27 cellular contexts compared by ENCODE assay signal in the genomic region with DNA sequence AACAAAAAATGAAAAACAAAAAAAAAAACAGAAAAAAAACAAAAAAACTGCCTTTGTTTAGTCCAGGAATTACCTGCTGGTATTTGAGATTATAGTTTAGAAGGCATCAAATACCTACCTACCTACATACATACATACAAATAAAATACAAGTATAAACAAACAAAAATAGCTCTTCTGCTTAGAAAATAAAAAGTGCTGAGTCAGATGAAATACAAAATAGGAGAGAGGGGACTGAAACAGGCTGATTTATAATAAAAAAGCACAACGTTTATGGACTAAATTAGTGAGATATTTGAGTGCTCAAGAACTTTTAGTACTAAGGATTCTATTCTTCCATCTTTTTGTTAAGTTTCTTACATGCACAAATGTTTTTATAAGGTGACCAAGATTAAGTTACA.
A peak's percentile ranks its signal among the peaks of the same experiment; 100 is the strongest.
DNase-seq lines count a peak whose midpoint lies in the region; ATAC-seq, FAIRE-seq and TF ChIP-seq lines count a peak whose summit lies in the region.
"Had no signal": no experiment of that assay in that cellular context is flagged by ENCODE, and none has a peak within 500 bp of the region (broad histone marks: within the 10 kb centered on the region; RNA-seq: fewer than 3 reads in every experiment).

No MANE protein-coding gene starts in this region.

- no peaks in the 10 kb centered on the region for H3K79me1 ChIP-seq in IMR-90 (ENCODE audit: low read depth in 1 of 2, low read length in 2 of 2)

- no peak overlapping the region for H4K91ac ChIP-seq in IMR-90 (ENCODE audit: insufficient read depth, low read depth, low read length)

- no peak overlapping the region for H2AK5ac ChIP-seq in IMR-90 (ENCODE audit: low read depth, low read length)

- H2BK5ac ChIP-seq in IMR-90 (ENCODE audit: low read depth, low read length, poor library complexity, severe bottlenecking) = no peak overlapping the region

- no peak for ATAC-seq in A549
- ATAC-seq in IMR-90 (ENCODE audit: low read depth) = no peak
- ATAC-seq in K562 = no peak
- ATAC-seq: CD8-positive, alpha-beta T cell; GM12878 had no signal

- no peak overlapping the region for H3K9ac ChIP-seq in IMR-90 (ENCODE audit: low read depth, low read length)
- no peak overlapping the region for H3K9ac ChIP-seq in K562 (ENCODE audit: insufficient read depth in 1 of 2, low read depth in 2 of 2, low read length in 2 of 2)
- H3K9ac ChIP-seq: BLaER1 treated with 17β-estradiol and CSF1 and Interleukin-3, amounts not matched to agents 10 nM and 100 nM had no signal

- no peaks in the 10 kb centered on the region for H3K79me2 ChIP-seq in K562 (ENCODE audit: control insufficient read depth, insufficient read depth, low read length)

- H3K14ac ChIP-seq in IMR-90 (replicated peaks; ENCODE audit: low read depth, low read length) = no peak overlapping the region

- H3K4ac ChIP-seq in IMR-90 (ENCODE audit: low read depth, low read length) = no peak overlapping the region

- no peak for FAIRE-seq in A549 (lab: Jason Lieb, UNC)
- peak; percentile 44 for FAIRE-seq in D721Med (lab: Jason Lieb, UNC)
- no peak for FAIRE-seq in K562 (lab: Jason Lieb, UNC)
- FAIRE-seq: A204.1, GM12878, GM12892, GM18507 had no signal

- H3K36me3 ChIP-seq in IMR-90 (ENCODE audit: control insufficient read depth, insufficient read depth, low read length) = no peaks in the 10 kb centered on the region
- H3K36me3 ChIP-seq in K562 (ENCODE audit: control insufficient read depth, insufficient read depth, low read length) = no peaks in the 10 kb centered on the region
- H3K36me3 ChIP-seq: BLaER1 treated with 17β-estradiol and CSF1 and Interleukin-3, amounts not matched to agents 10 nM and 100 nM had no signal

- H3K27me3 ChIP-seq in IMR-90 (ENCODE audit: control insufficient read depth, insufficient read depth, low read length) (no peaks in the 10 kb centered on the region), K562 (ENCODE audit: control insufficient read depth in 2 of 2, insufficient read depth in 2 of 2, low read length in 2 of 2) (no peaks in the 10 kb centered on the region)
- H3K27me3 ChIP-seq: BLaER1 treated with 17β-estradiol and CSF1 and Interleukin-3, amounts not matched to agents 10 nM and 100 nM had no signal

- TF ChIP-seq EP300 in A549 (IDR thresholded peaks at IDR 0.05) (no peak), K562 (IDR thresholded peaks at IDR 0.05; ENCODE audit: low read length) (no peak)

- no peak overlapping the region for H2AK9ac ChIP-seq in IMR-90 (replicated peaks; ENCODE audit: low read depth, low read length, poor library complexity)

- WGBS in A549 (ENCODE audit: missing lambda C conversion rate) = 0% methylated on average over 1 of the region's 1 CpG
- WGBS in IMR-90 (ENCODE audit: extremely low coverage in 2 of 2, insufficient read length in 1 of 2), 2 experiments = no CpG with 5 or more reads among the region's 1 CpG
- WGBS in K562 (ENCODE audit: insufficient coverage, low coverage, missing lambda C conversion rate) = 0% methylated on average over 1 of the region's 1 CpG

- intact Hi-C loops in IMR-90 (cut with micrococcal nuclease) (no loop called here), K562 (cut with micrococcal nuclease) (no loop called here)

- H2AFZ ChIP-seq in IMR-90 (replicated peaks; ENCODE audit: low read length, poor library complexity) (no peak overlapping the region), K562 (ENCODE audit: low read depth, low read length) (no peak overlapping the region)

- TF ChIP-seq CTCF in A549 (IDR thresholded peaks at IDR 0.05) (no peak), D721Med (IDR thresholded peaks at IDR 0.05; ENCODE audit: insufficient read depth, missing control alignments) (no peak), IMR-90 (conservative IDR thresholded peaks at IDR 0.05; ENCODE audit: low read depth, low read length) (no peak), K562 (IDR thresholded peaks at IDR 0.05 in 2 of 3, conservative IDR thresholded peaks at IDR 0.05 in 1 of 3; ENCODE audit: insufficient read depth in 2 of 3, low read depth in 1 of 3, low read length in 3 of 3) (no peak)

- in situ Hi-C loops in IMR-90 (cut with MboI; ENCODE audit: low sequenced_read_pairs) (no loop called here), K562 (cut with MboI) (no loop called here)

- DNase-seq in A549 (ENCODE audit: low read depth in 1 of 2, low spot score in 1 of 2) (no peak), D721Med (ENCODE audit: insufficient read length, low spot score) (no peak), IMR-90 (no peak), K562 (ENCODE audit: extremely low read depth in 1 of 4, low spot score in 3 of 4) (no peak), NCI-H446 (lab: John Stamatoyannopoulos, UW) (no peak), HuH-7 (ENCODE audit: low spot score) (no peak), NCI-H1105 treated with DMSO at 0.1 percent for 48 hours (lab: John Stamatoyannopoulos, UW) (no peak)
- no peak for DNase-seq in activated CD4-positive, alpha-beta T cell treated with anti-CD3 and anti-CD28 coated beads for 4 hours
- DNase-seq: 8988T; AML-193; Caco-2; Calu3; CD4-positive, alpha-beta T cell; CD8-positive, alpha-beta T cell; DMS 273 treated with DMSO at 0.1 percent for 48 hours; DMS153; DMS53; DMS79; DND-41; EL; GDM1 had no signal

- H2BK120ac ChIP-seq in IMR-90 (ENCODE audit: low read depth, low read length) = no peak overlapping the region

- no peak for TF ChIP-seq POLR2A in A549 (IDR thresholded peaks at IDR 0.05; ENCODE audit: low read length)
- TF ChIP-seq POLR2A in IMR-90 (IDR thresholded peaks at IDR 0.05; ENCODE audit: low read depth, low read length) = no peak
- TF ChIP-seq POLR2A in K562 (conservative IDR thresholded peaks at IDR 0.05) = no peak

- dilution Hi-C loops in IMR-90 (cut with HindIII; ENCODE audit: low sequenced_read_pairs, unreplicated experiment) = no loop called here

- H3K56ac ChIP-seq in IMR-90 (ENCODE audit: extremely low read depth, insufficient read depth, low read length) = no peak overlapping the region

- POLR2A ChIA-PET in A549 (lab: Yijun Ruan, JAX) = no interaction called here
- POLR2A ChIA-PET in IMR-90 (lab: Charles Lee; ENCODE audit: unreplicated experiment) = no interaction called here
- POLR2A ChIA-PET in K562 (lab: Yijun Ruan, JAX) = no interaction called here

- no peaks in the 10 kb centered on the region for H3K9me1 ChIP-seq in IMR-90 (ENCODE audit: insufficient read depth, low read length)
- no peaks in the 10 kb centered on the region for H3K9me1 ChIP-seq in K562 (ENCODE audit: control insufficient read depth, insufficient read depth, low read length)

- no peak overlapping the region for H3K4me2 ChIP-seq in A549
- H3K4me2 ChIP-seq in IMR-90 (ENCODE audit: low read depth, low read length) = no peak overlapping the region
- H3K4me2 ChIP-seq in K562 (ENCODE audit: insufficient read depth, low read length) = no peak overlapping the region
- H3K4me2 ChIP-seq: BLaER1 treated with 17β-estradiol and CSF1 and Interleukin-3, amounts not matched to agents 10 nM and 100 nM had no signal

- BruUV-seq in IMR-90 (replicated peaks; lab: Mats Ljungman, UMichigan) = no TSS peak
- BruUV-seq in K562 (replicated peaks; lab: Mats Ljungman, UMichigan) = no TSS peak

- no peak overlapping the region for H2BK20ac ChIP-seq in IMR-90 (ENCODE audit: low read depth, low read length)

- H4K8ac ChIP-seq in IMR-90 (ENCODE audit: low read depth in 2 of 2, low read length in 2 of 2) = no peak overlapping the region

- no peak overlapping the region for H3K4me3 ChIP-seq in A549
- no peak overlapping the region for H3K4me3 ChIP-seq in IMR-90 (ENCODE audit: insufficient read depth, low read depth, low read length)
- no peak overlapping the region for H3K4me3 ChIP-seq in K562
- H3K4me3 ChIP-seq: BLaER1 treated with 17β-estradiol and CSF1 and Interleukin-3, amounts not matched to agents 10 nM and 100 nM; GM12878 had no signal

- H4K20me1 ChIP-seq in IMR-90 (ENCODE audit: insufficient read depth, low read length) = no peaks in the 10 kb centered on the region
- H4K20me1 ChIP-seq in K562 (replicated peaks; ENCODE audit: control insufficient read depth, insufficient read depth, low read length) = no peaks in the 10 kb centered on the region
- H4K20me1 ChIP-seq: BLaER1 treated with 17β-estradiol and CSF1 and Interleukin-3, amounts not matched to agents 10 nM and 100 nM had no signal

- H4K5ac ChIP-seq in IMR-90 (ENCODE audit: low read depth, low read length) = no peak overlapping the region

- CTCF ChIA-PET in A549 (lab: Yijun Ruan, JAX) = interaction anchor here (0.6 kb wide), 1 partner anchor 816 kb away, joined by 3 read pairs; no protein-coding TSS in a partner anchor
- CTCF ChIA-PET in IMR-90 (lab: Yijun Ruan, JAX) = no interaction called here
- CTCF ChIA-PET in K562 (lab: Yijun Ruan, JAX; ENCODE audit: low intra/inter-chr PET ratio) = no interaction called here

- H3K9me3 ChIP-seq in A549 = no peaks in the 10 kb centered on the region; the same call in 2 of the 3 replicates
- peaks cover 2% of the 10 kb centered on the region; the same call in 1 of the 2 replicates for H3K9me3 ChIP-seq in IMR-90 (ENCODE audit: control insufficient read depth, insufficient read depth, low read length)
- H3K9me3 ChIP-seq in K562 (replicated peaks; ENCODE audit: control insufficient read depth, insufficient read depth, low read depth, low read length) = no peaks in the 10 kb centered on the region; the same call in none of the 2 replicates
- H3K9me3 ChIP-seq: Caco-2 had no signal

- H3K27ac ChIP-seq in A549 (no peak overlapping the region), IMR-90 (ENCODE audit: insufficient read depth, low read length) (no peak overlapping the region), K562 (ENCODE audit: extremely low read depth, low read depth, low read length) (no peak overlapping the region)
- H3K27ac ChIP-seq: BLaER1 treated with 17β-estradiol and CSF1 and Interleukin-3, amounts not matched to agents 10 nM and 100 nM; C4-2B had no signal

- TF ChIP-seq RAD21 in A549 (conservative IDR thresholded peaks at IDR 0.05 in 1 of 2, IDR thresholded peaks at IDR 0.05 in 1 of 2) (no peak), IMR-90 (IDR thresholded peaks at IDR 0.05; ENCODE audit: low read length) (no peak), K562 (CRISPR knock-in tag; conservative IDR thresholded peaks at IDR 0.05 in 1 of 2, IDR thresholded peaks at IDR 0.05 in 1 of 2) (no peak)

- no peak overlapping the region for H3K18ac ChIP-seq in IMR-90 (ENCODE audit: low read depth, low read length)

- H3K23ac ChIP-seq in IMR-90 (ENCODE audit: low read depth, low read length) = no peak overlapping the region

- no peak overlapping the region for H2BK15ac ChIP-seq in IMR-90 (ENCODE audit: low read depth, low read length)

- no peaks in the 10 kb centered on the region for H3K4me1 ChIP-seq in A549
- no peaks in the 10 kb centered on the region for H3K4me1 ChIP-seq in IMR-90 (ENCODE audit: control insufficient read depth, insufficient read depth, low read length)
- H3K4me1 ChIP-seq in K562 (replicated peaks in 1 of 2; ENCODE audit: control insufficient read depth in 2 of 2, insufficient read depth in 2 of 2, low read length in 2 of 2) = no peaks in the 10 kb centered on the region
- H3K4me1 ChIP-seq: BLaER1 treated with 17β-estradiol and CSF1 and Interleukin-3, amounts not matched to agents 10 nM and 100 nM; Caco-2 had no signal

TF ChIP-seq in A549, 52 proteins besides CTCF, POLR2A, EP300 and RAD21 (continues in another document):
- TF ChIP-seq MAFK (IDR thresholded peaks at IDR 0.05; ENCODE audit: partially characterized antibody) = peak; percentile 93

TF ChIP-seq in IMR-90, 13 proteins besides CTCF, POLR2A, EP300 and RAD21 (continues in another document):
- TF ChIP-seq NFE2L2 (IDR thresholded peaks at IDR 0.05; ENCODE audit: low read depth, low read length) = no peak

TF ChIP-seq in K562, 482 proteins besides CTCF, POLR2A, EP300 and RAD21 (continues in another document):
- TF ChIP-seq MAFG (tag; conservative IDR thresholded peaks at IDR 0.05) = peak; percentile 89

Comparison
In these comparisons a context has a peak if more than half of its experiments do, and no peak if none do; other contexts are left out.
1. Of the 35 proteins assayed by ChIP-seq in both K562 and A549: peak only in K562: none; only in A549: none; in both: MAFK; in neither: 34.